Comparison of ENCODE assay signal across 38 cellular contexts in genomic region chr15:81215531-81215930, GRCh38. TPM values are rescaled to one million over a fixed set of nuclear protein-coding genes. Genes with fewer than 3 reads are reported as not detected.
"Had no signal": no experiment of that assay in that cellular context is flagged by ENCODE, and none has a peak within 500 bp of the region (broad histone marks: within the 10 kb centered on the region; RNA-seq: fewer than 3 reads in every experiment).

No MANE protein-coding gene starts in this region.

- H3K4me1 Mint-ChIP-seq: activated naive CD4-positive, alpha-beta T cell treated with anti-CD3 and anti-CD28 coated beads, Interleukin-2, amount 10 ng/mL, durations not matched to agents 7 days and 5 days; activated naive CD4-positive, alpha-beta T cell treated with anti-CD3 and anti-CD28 coated beads, Interleukin-2, amount 50 U/mL, for 24 hours; activated naive CD8-positive, alpha-beta T cell treated with anti-CD3 and anti-CD28 coated beads for 36 hours; activated naive CD8-positive, alpha-beta T cell treated with anti-CD3 and anti-CD28 coated beads, Interleukin-2, amount 10 ng/mL, durations not matched to agents 7 days and 5 days; activated naive CD8-positive, alpha-beta T cell treated with anti-CD3 and anti-CD28 coated beads, Interleukin-2, amount 50 U/mL, for 24 hours; activated T-helper 17 cell treated with anti-CD3 and anti-CD28 coated beads, Interleukin-2, amount 50 U/mL, for 72 hours; brain; central memory CD8-positive, alpha-beta T cell had no signal

- H3K36me3 Mint-ChIP-seq: activated naive CD4-positive, alpha-beta T cell treated with anti-CD3 and anti-CD28 coated beads, Interleukin-2, amount 10 ng/mL, durations not matched to agents 7 days and 5 days; activated naive CD8-positive, alpha-beta T cell treated with anti-CD3 and anti-CD28 coated beads, Interleukin-2, amount 10 ng/mL, durations not matched to agents 7 days and 5 days; brain had no signal

- H3K9me3 ChIP-seq: adrenal gland, body of pancreas had no signal

- H3K27ac Mint-ChIP-seq: activated naive CD4-positive, alpha-beta T cell treated with anti-CD3 and anti-CD28 coated beads for 36 hours; activated naive CD4-positive, alpha-beta T cell treated with anti-CD3 and anti-CD28 coated beads, Interleukin-2, amount 10 ng/mL, durations not matched to agents 7 days and 5 days; activated naive CD4-positive, alpha-beta T cell treated with anti-CD3 and anti-CD28 coated beads, Interleukin-2, amount 50 U/mL, for 24 hours; activated naive CD4-positive, alpha-beta T cell treated with anti-CD3 and anti-CD28 coated beads, Interleukin-2, amount 50 U/mL, for 72 hours; activated naive CD8-positive, alpha-beta T cell; activated naive CD8-positive, alpha-beta T cell treated with anti-CD3 and anti-CD28 coated beads for 36 hours; activated naive CD8-positive, alpha-beta T cell treated with anti-CD3 and anti-CD28 coated beads, Interleukin-2, amount 10 ng/mL, durations not matched to agents 7 days and 5 days; activated naive CD8-positive, alpha-beta T cell treated with anti-CD3 and anti-CD28 coated beads, Interleukin-2, amount 50 U/mL, for 24 hours; activated T-cell treated with anti-CD3 and anti-CD28 coated beads, Interleukin-2, amount 50 U/mL, for 24 hours; activated T-cell treated with anti-CD3 and anti-CD28 coated beads, Interleukin-2, amount 50 U/mL, for 72 hours; activated T-helper 1 cell treated with anti-CD3 and anti-CD28 coated beads, Interleukin-12 subunit alpha, Interleukin-12 subunit beta, Interleukin-2, Interleukin-4 antibody, amounts not matched to agents 30 ng/mL and 10 ng/mL and 1 ng/mL, durations not matched to agents 14 hours and 24 hours and 36 hours; activated T-helper 17 cell treated with anti-CD3 and anti-CD28 coated beads, Interleukin-2, amount 50 U/mL, for 72 hours; activated T-helper 2 cell treated with anti-CD3 and anti-CD28 coated beads, Interferon-gamma antibody, Interleukin-2, Interleukin-4, amounts not matched to agents 10 μg/mL and 5 μg/mL and 100 μg/mL, durations not matched to agents 14 hours and 24 hours and 36 hours; brain had no signal

- DNase-seq: activated effector memory CD4-positive, alpha-beta T cell treated with anti-CD3 and anti-CD28 coated beads, Interleukin-2, amount 50 U/mL, for 16 hours; activated effector memory CD4-positive, alpha-beta T cell treated with Interleukin-2 at 50 U/mL for 16 hours; activated gamma-delta T cell; activated gamma-delta T cell treated with Interleukin-2 at 50 U/mL for 16 hours; activated naive CD4-positive, alpha-beta T cell; activated naive CD4-positive, alpha-beta T cell treated with anti-CD3 and anti-CD28 coated beads for 36 hours; activated naive CD4-positive, alpha-beta T cell treated with anti-CD3 and anti-CD28 coated beads, Interleukin-2, amount 10 ng/mL, durations not matched to agents 7 days and 5 days; activated naive CD4-positive, alpha-beta T cell treated with anti-CD3 and anti-CD28 coated beads, Interleukin-2, amount 50 U/mL, for 16 hours; activated naive CD4-positive, alpha-beta T cell treated with Interleukin-2 at 50 U/mL for 16 hours; activated naive CD8-positive, alpha-beta T cell treated with anti-CD3 and anti-CD28 coated beads for 36 hours; activated naive CD8-positive, alpha-beta T cell treated with anti-CD3 and anti-CD28 coated beads, Interleukin-2, amount 10 ng/mL, durations not matched to agents 7 days and 5 days; activated naive CD8-positive, alpha-beta T cell treated with anti-CD3 and anti-CD28 coated beads, Interleukin-2, amount 50 U/mL, for 24 hours; activated T-cell treated with anti-CD3 and anti-CD28 coated beads for 4 hours; activated T-cell treated with anti-CD3 and anti-CD28 coated beads, Interleukin-2, amount 50 U/mL, for 1 hour; activated T-cell treated with anti-CD3 and anti-CD28 coated beads, Interleukin-2, amount 50 U/mL, for 24 hours; activated T-cell treated with anti-CD3 and anti-CD28 coated beads, Interleukin-2, amount 50 U/mL, for 4 hours; activated T-cell treated with anti-CD3 and anti-CD28 coated beads, Interleukin-2, amount 50 U/mL, for 48 hours; activated T-cell treated with anti-CD3 and anti-CD28 coated beads, Interleukin-2, amount 50 U/mL, for 72 hours; adrenal gland; amniotic stem cell; amygdala; anterior cingulate cortex; body of pancreas; brain microvascular endothelial cell; caudate nucleus; central memory CD4-positive, alpha-beta T cell; cerebellar nuclear complex had no signal

- ATAC-seq: activated naive CD4-positive, alpha-beta T cell treated with anti-CD3 and anti-CD28 coated beads, Interleukin-2, amount 50 U/mL, for 72 hours; activated naive CD8-positive, alpha-beta T cell treated with anti-CD3 and anti-CD28 coated beads, Interleukin-2, amount 50 U/mL, for 24 hours; activated T-cell treated with anti-CD3 and anti-CD28 coated beads, Interleukin-2, amount 50 U/mL, for 4 hours; activated T-cell treated with anti-CD3 and anti-CD28 coated beads, Interleukin-2, amount 50 U/mL, for 72 hours; activated T-helper 17 cell treated with anti-CD3 and anti-CD28 coated beads, Interleukin-2, amount 50 U/mL, for 72 hours; body of pancreas had no signal

- H3K4me3 Mint-ChIP-seq: activated naive CD4-positive, alpha-beta T cell treated with anti-CD3 and anti-CD28 coated beads for 36 hours; activated naive CD4-positive, alpha-beta T cell treated with anti-CD3 and anti-CD28 coated beads, Interleukin-2, amount 10 ng/mL, durations not matched to agents 7 days and 5 days; activated naive CD4-positive, alpha-beta T cell treated with anti-CD3 and anti-CD28 coated beads, Interleukin-2, amount 50 U/mL, for 24 hours; activated naive CD8-positive, alpha-beta T cell; activated naive CD8-positive, alpha-beta T cell treated with anti-CD3 and anti-CD28 coated beads for 36 hours; activated naive CD8-positive, alpha-beta T cell treated with anti-CD3 and anti-CD28 coated beads, Interleukin-2, amount 10 ng/mL, durations not matched to agents 7 days and 5 days; activated naive CD8-positive, alpha-beta T cell treated with anti-CD3 and anti-CD28 coated beads, Interleukin-2, amount 50 U/mL, for 24 hours; activated T-cell treated with anti-CD3 and anti-CD28 coated beads, Interleukin-2, amount 50 U/mL, for 24 hours; activated T-cell treated with anti-CD3 and anti-CD28 coated beads, Interleukin-2, amount 50 U/mL, for 4 hours; activated T-cell treated with anti-CD3 and anti-CD28 coated beads, Interleukin-2, amount 50 U/mL, for 72 hours; activated T-helper 1 cell treated with anti-CD3 and anti-CD28 coated beads, Interleukin-12 subunit alpha, Interleukin-12 subunit beta, Interleukin-2, Interleukin-4 antibody, amounts not matched to agents 30 ng/mL and 10 ng/mL and 1 ng/mL, durations not matched to agents 14 hours and 24 hours and 36 hours; activated T-helper 17 cell treated with anti-CD3 and anti-CD28 coated beads, Interleukin-2, amount 50 U/mL, for 72 hours; brain; central memory CD8-positive, alpha-beta T cell had no signal

- H3K4me1 ChIP-seq: adrenal gland, ascending aorta, body of pancreas, breast epithelium had no signal

- H3K36me3 ChIP-seq: adrenal gland, ascending aorta, brain microvascular endothelial cell, breast epithelium, cardiac muscle cell had no signal

- H3K27me3 Mint-ChIP-seq: activated naive CD4-positive, alpha-beta T cell treated with anti-CD3 and anti-CD28 coated beads, Interleukin-2, amount 50 U/mL, for 24 hours; activated naive CD8-positive, alpha-beta T cell treated with anti-CD3 and anti-CD28 coated beads, Interleukin-2, amount 50 U/mL, for 24 hours had no signal

- H3K27ac ChIP-seq: adrenal gland, ascending aorta, body of pancreas, brain microvascular endothelial cell, breast epithelium, cardiac muscle cell had no signal

- H3K27me3 ChIP-seq: adrenal gland, ascending aorta, body of pancreas, brain microvascular endothelial cell, breast epithelium, cardiac muscle cell had no signal

- H3K9me3 Mint-ChIP-seq: activated T-helper 2 cell treated with anti-CD3 and anti-CD28 coated beads, Interferon-gamma antibody, Interleukin-2, Interleukin-4, amounts not matched to agents 10 μg/mL and 5 μg/mL and 100 μg/mL, durations not matched to agents 14 hours and 24 hours and 36 hours had no signal

- H3K4me3 ChIP-seq: adrenal gland, ascending aorta, body of pancreas, breast epithelium, cardiac muscle cell had no signal

RNA-seq across cellular contexts. Expression of gene IL16, which starts 18.9 kb away (rescaled TPM):
- total RNA-seq: cardiac muscle cell had no signal
- polyA plus RNA-seq: cardiac muscle cell had no signal
